16 cellular contexts compared by ENCODE assay signal in genomic region chr1:235138821-235139220, GRCh38. TPM values are rescaled to one million over a fixed set of nuclear protein-coding genes. Genes with fewer than 3 reads are reported as not detected.
DNase-seq lines count a peak whose midpoint lies in the region; ATAC-seq lines count a peak whose summit lies in the region.
"Had no signal": no experiment of that assay in that cellular context is flagged by ENCODE, and none has a peak within 500 bp of the region (broad histone marks: within the 10 kb centered on the region; RNA-seq: fewer than 3 reads in every experiment).

No MANE protein-coding gene starts in this region.

- H3K36me3 Mint-ChIP-seq in activated CD4-positive, alpha-beta memory T cell treated with anti-CD3 and anti-CD28 coated beads for 36 hours = peaks cover 60% of the 10 kb centered on the region

- peak; percentile 55 for ATAC-seq in stimulated activated naive CD8-positive, alpha-beta T cell treated with anti-CD3 and anti-CD28 coated beads, Interleukin-15, amount 100 ng/mL, for 72 hours
- no peak for ATAC-seq in GM19467 (IDR thresholded peaks at IDR 0.05; ENCODE audit: unreplicated experiment)
- ATAC-seq: Panc1, right cardiac atrium had no signal

- H3K27ac Mint-ChIP-seq in activated CD4-positive, alpha-beta memory T cell treated with anti-CD3 and anti-CD28 coated beads for 36 hours = peak overlapping the region; percentile 40
- peak overlapping the region; percentile 75 to 89 for H3K27ac Mint-ChIP-seq in stimulated activated naive CD8-positive, alpha-beta T cell treated with anti-CD3 and anti-CD28 coated beads, Interleukin-15, amount 100 ng/mL, for 72 hours

- CTCF ChIA-PET in activated CD4-positive, alpha-beta memory T cell treated with anti-CD3 and anti-CD28 coated beads for 36 hours (lab: Charles Lee) = interaction anchor here (1.4 to 1.6 kb wide), 3 partner anchors 22 to 278 kb away, joined by 3 to 4 read pairs (median 3); partner anchors contain the start of gene RBM34

- peaks cover 20% of the 10 kb centered on the region for H3K4me1 Mint-ChIP-seq in activated CD4-positive, alpha-beta memory T cell treated with anti-CD3 and anti-CD28 coated beads for 36 hours (ENCODE audit: low read depth)
- H3K4me1 Mint-ChIP-seq in stimulated activated naive CD8-positive, alpha-beta T cell treated with anti-CD3 and anti-CD28 coated beads, Interleukin-15, amount 100 ng/mL, for 72 hours = peaks cover 34% of the 10 kb centered on the region

- H3K9me3 Mint-ChIP-seq in activated CD4-positive, alpha-beta memory T cell treated with anti-CD3 and anti-CD28 coated beads for 36 hours = no peaks in the 10 kb centered on the region
- no peaks in the 10 kb centered on the region for H3K9me3 Mint-ChIP-seq in stimulated activated naive CD8-positive, alpha-beta T cell treated with anti-CD3 and anti-CD28 coated beads, Interleukin-15, amount 100 ng/mL, for 72 hours

- intact Hi-C loops in activated CD4-positive, alpha-beta memory T cell treated with anti-CD3 and anti-CD28 coated beads for 36 hours (cut with micrococcal nuclease) = no loop called here

- POLR2A ChIA-PET in activated CD4-positive, alpha-beta memory T cell treated with anti-CD3 and anti-CD28 coated beads for 36 hours (lab: Charles Lee) = interaction anchor here (1.5 to 2.5 kb wide), 2 partner anchors 10 to 22 kb away, joined by 5 to 9 read pairs; partner anchors contain the start of genes RBM34 and TOMM20

- DNase-seq in stimulated activated CD4-positive, alpha-beta T cell treated with anti-CD3 and anti-CD28 coated beads, Interleukin-15, amount 100 ng/mL, for 24 hours = peak; percentile 38
- no peak for DNase-seq in stimulated activated CD4-positive, alpha-beta T cell treated with anti-CD3 and anti-CD28 coated beads, Interleukin-2, amount 100 ng/mL, for 48 hours
- DNase-seq in activated CD4-positive, alpha-beta memory T cell treated with anti-CD3 and anti-CD28 coated beads for 36 hours = peak; percentile 63
- DNase-seq in ecto neural progenitor cell (ENCODE audit: low spot score) = peak; percentile 8
- no peak for DNase-seq in stimulated activated naive CD8-positive, alpha-beta T cell treated with anti-CD3 and anti-CD28 coated beads, Interleukin-15, amount 100 ng/mL, for 72 hours
- DNase-seq in NCI-H1436 treated with DMSO at 0.1 percent for 48 hours (lab: John Stamatoyannopoulos, UW) = no peak
- DNase-seq: AML-193, foreskin fibroblast, Karpas-422, NCI-H1105 treated with DMSO at 0.1 percent for 48 hours, NCI-H2171 treated with DMSO at 0.1 percent for 48 hours, NCI-H82, occipital lobe, right cardiac atrium had no signal

- no peak overlapping the region for H3K4me3 Mint-ChIP-seq in activated CD4-positive, alpha-beta memory T cell treated with anti-CD3 and anti-CD28 coated beads for 36 hours
- H3K4me3 Mint-ChIP-seq in stimulated activated naive CD8-positive, alpha-beta T cell treated with anti-CD3 and anti-CD28 coated beads, Interleukin-15, amount 100 ng/mL, for 72 hours = no peak overlapping the region

- H3K27me3 Mint-ChIP-seq in activated CD4-positive, alpha-beta memory T cell treated with anti-CD3 and anti-CD28 coated beads for 36 hours = no peaks in the 10 kb centered on the region
- no peaks in the 10 kb centered on the region for H3K27me3 Mint-ChIP-seq in stimulated activated naive CD8-positive, alpha-beta T cell treated with anti-CD3 and anti-CD28 coated beads, Interleukin-15, amount 100 ng/mL, for 72 hours

RNA-seq across cellular contexts. Expression of gene TOMM20, which starts 10.2 kb away (rescaled TPM):
- 100 to 1,000 TPM; 127 to 142 TPM for total RNA-seq in activated CD4-positive, alpha-beta memory T cell treated with anti-CD3 and anti-CD28 coated beads for 36 hours

RNA-seq across cellular contexts. Expression of gene RBM34, which starts 22.2 kb away (rescaled TPM):
- total RNA-seq in activated CD4-positive, alpha-beta memory T cell treated with anti-CD3 and anti-CD28 coated beads for 36 hours = 100 to 1,000 TPM; 108 to 120 TPM

Comparison
In these comparisons a context has a peak if more than half of its experiments do, and no peak if none do; other contexts are left out.
1. DNase-seq: peak in stimulated activated CD4-positive, alpha-beta T cell treated with anti-CD3 and anti-CD28 coated beads, Interleukin-15, amount 100 ng/mL, for 24 hours (single experiment), activated CD4-positive, alpha-beta memory T cell treated with anti-CD3 and anti-CD28 coated beads for 36 hours (single experiment) and ecto neural progenitor cell (single experiment); none in stimulated activated CD4-positive, alpha-beta T cell treated with anti-CD3 and anti-CD28 coated beads, Interleukin-2, amount 100 ng/mL, for 48 hours (0 of 2), stimulated activated naive CD8-positive, alpha-beta T cell treated with anti-CD3 and anti-CD28 coated beads, Interleukin-15, amount 100 ng/mL, for 72 hours (0 of 2) and NCI-H1436 treated with DMSO at 0.1 percent for 48 hours (single experiment).